Comparison of ENCODE assay signal across 8 cellular contexts in genomic region chr6:111603648-111604047, GRCh38. TPM values are rescaled to one million over a fixed set of nuclear protein-coding genes. Genes with fewer than 3 reads are reported as not detected.
DNase-seq lines count a peak whose midpoint lies in the region; ATAC-seq and TF ChIP-seq lines count a peak whose summit lies in the region.

No MANE protein-coding gene starts in this region.

- ATAC-seq in GM21737 (IDR thresholded peaks at IDR 0.05; ENCODE audit: unreplicated experiment) = no peak

- H3K27ac Mint-ChIP-seq in nephron progenitor cell = no peak overlapping the region

- H3K36me3 ChIP-seq in BLaER1 (peaks cover 35% of the 10 kb centered on the region), OCI-LY1 (ENCODE audit: insufficient read depth, low read length) (peaks cover 5% of the 10 kb centered on the region; the same call in 1 of the 2 replicates), colonic mucosa (no peaks in the 10 kb centered on the region)

- H3K9me3 ChIP-seq in BLaER1 = no peaks in the 10 kb centered on the region
- H3K9me3 ChIP-seq in OCI-LY1 (ENCODE audit: low read length) = no peaks in the 10 kb centered on the region
- no peaks in the 10 kb centered on the region for H3K9me3 ChIP-seq in colonic mucosa

- H3K79me2 ChIP-seq in OCI-LY1 (ENCODE audit: insufficient read depth, low read length) = no peaks in the 10 kb centered on the region

- H3K4me1 Mint-ChIP-seq in nephron progenitor cell = peaks cover 81% of the 10 kb centered on the region

- H3K9me2 ChIP-seq in OCI-LY1 (ENCODE audit: low read depth, low read length) = no peaks in the 10 kb centered on the region

- peaks cover 69% of the 10 kb centered on the region for H3K4me1 ChIP-seq in BLaER1
- H3K4me1 ChIP-seq in OCI-LY1 (ENCODE audit: insufficient read depth, low read length, severe bottlenecking) = peaks cover 40% of the 10 kb centered on the region
- H3K4me1 ChIP-seq in colonic mucosa = peaks cover 19% of the 10 kb centered on the region

- intact Hi-C loops in colonic mucosa (cut with DNase I) = no loop called here

- peak overlapping the region; percentile 92 for H3K4me2 ChIP-seq in BLaER1
- H3K4me2 ChIP-seq in OCI-LY1 (ENCODE audit: low read length) = peak overlapping the region; percentile 73

- no peak for DNase-seq in colonic mucosa
- DNase-seq in nephron progenitor cell = no peak
- DNase-seq in stimulated activated CD4-positive, alpha-beta T cell treated with anti-CD3 and anti-CD28 coated beads, Interleukin-4, amount 100 ng/mL, for 4 hours = no peak
- DNase-seq in OCI-M2 (lab: John Stamatoyannopoulos, UW; ENCODE audit: unreplicated experiment) = no peak
- no peak for DNase-seq in GM13976 (ENCODE audit: low spot score)

- H3K9ac ChIP-seq in BLaER1 = peak overlapping the region; percentile 87
- peak overlapping the region; percentile 87; the same call in 1 of the 2 replicates for H3K9ac ChIP-seq in OCI-LY1 (ENCODE audit: low read length)
- peak overlapping the region; percentile 13 to 92 for H3K9ac ChIP-seq in colonic mucosa (ENCODE audit: low read depth in 2 of 2, low read length in 2 of 2)

- no peak for TF ChIP-seq CTCF in OCI-LY1 (IDR thresholded peaks at IDR 0.05; ENCODE audit: low read length)
- no peak for TF ChIP-seq CTCF in colonic mucosa (IDR thresholded peaks at IDR 0.05)
- TF ChIP-seq CTCF in nephron progenitor cell (IDR thresholded peaks at IDR 0.05) = no peak
- no peak for TF ChIP-seq CTCF in GM13976 (IDR thresholded peaks at IDR 0.05; ENCODE audit: borderline replicate concordance, control extremely low read depth, extremely low read depth, insufficient read depth, missing control alignments)

- peaks cover 40% of the 10 kb centered on the region for H4K20me1 ChIP-seq in BLaER1
- H4K20me1 ChIP-seq in OCI-LY1 (ENCODE audit: insufficient read depth, low read length) = no peaks in the 10 kb centered on the region

- H3K27me3 ChIP-seq in BLaER1 (no peaks in the 10 kb centered on the region), OCI-LY1 (ENCODE audit: insufficient read depth, low read length) (no peaks in the 10 kb centered on the region), colonic mucosa (no peaks in the 10 kb centered on the region)

- in situ Hi-C loops in GM13976 (cut with MboI; ENCODE audit: low sequenced_read_pairs, unreplicated experiment) = no loop called here

- no peaks in the 10 kb centered on the region for H3K36me3 Mint-ChIP-seq in nephron progenitor cell (ENCODE audit: low read depth)

- H3K27me3 Mint-ChIP-seq in nephron progenitor cell (ENCODE audit: low read depth, poor library complexity) = peaks cover 5% of the 10 kb centered on the region

- H3K4me3 ChIP-seq in BLaER1 = peak overlapping the region; percentile 83
- H3K4me3 ChIP-seq in OCI-LY1 (ENCODE audit: low read depth, low read length, poor library complexity, severe bottlenecking) = peak overlapping the region; percentile 84
- peak overlapping the region; percentile 52 for H3K4me3 ChIP-seq in colonic mucosa

- H3K9me3 Mint-ChIP-seq in nephron progenitor cell = no peaks in the 10 kb centered on the region

- H3K27ac ChIP-seq in BLaER1 (peak overlapping the region; percentile 88), OCI-LY1 (ENCODE audit: low read depth, low read length, poor library complexity, severe bottlenecking) (no peak overlapping the region), colonic mucosa (peak overlapping the region; percentile 99)

- H3K4me3 Mint-ChIP-seq in nephron progenitor cell = peak overlapping the region; percentile 28

- H2AFZ ChIP-seq in OCI-LY1 (ENCODE audit: low read length) = no peak overlapping the region

- no peaks in the 10 kb centered on the region for H3F3A ChIP-seq in OCI-LY1 (ENCODE audit: insufficient read depth, low read length)

RNA-seq across cellular contexts. Expression of gene TRAF3IP2, which starts 2.0 kb away (rescaled TPM):
- total RNA-seq in colonic mucosa = 10 to 100 TPM; 62.0 to 66.6 TPM
